Comparison of ENCODE assay signal across 1 cellular context in the genomic region with DNA sequence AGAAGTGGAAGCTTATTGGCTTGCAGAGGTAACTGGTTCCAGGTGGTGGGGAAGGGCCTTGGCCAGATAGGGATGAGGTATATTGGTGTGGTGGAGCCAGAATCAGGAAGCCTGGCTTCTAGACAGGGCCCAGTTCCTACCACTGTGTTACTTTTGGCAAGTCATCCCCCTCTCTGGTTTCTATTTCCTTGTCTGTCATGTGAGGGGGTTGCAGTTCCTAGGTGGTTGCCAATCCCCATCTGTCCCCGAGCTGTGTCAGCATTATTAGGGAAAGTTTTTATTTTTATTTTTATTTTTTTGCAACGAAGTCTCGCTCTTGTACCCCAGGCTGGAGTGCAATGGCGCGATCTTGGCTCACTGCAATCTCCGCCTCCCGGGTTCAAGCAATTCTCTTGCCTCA.
TF ChIP-seq lines count a peak whose summit lies in the region.

No MANE protein-coding gene starts in this region.

TF ChIP-seq in A549, 52 proteins besides CTCF, POLR2A, EP300 and RAD21:
- TF ChIP-seq NFE2L2 (conservative IDR thresholded peaks at IDR 0.05; ENCODE audit: low read length) (0 out of 2 replicates have a peak, but pooled peaks have one; percentile 4), MAFK (IDR thresholded peaks at IDR 0.05; ENCODE audit: partially characterized antibody) (peak; percentile 59)
- TF ChIP-seq, protein P1, sequence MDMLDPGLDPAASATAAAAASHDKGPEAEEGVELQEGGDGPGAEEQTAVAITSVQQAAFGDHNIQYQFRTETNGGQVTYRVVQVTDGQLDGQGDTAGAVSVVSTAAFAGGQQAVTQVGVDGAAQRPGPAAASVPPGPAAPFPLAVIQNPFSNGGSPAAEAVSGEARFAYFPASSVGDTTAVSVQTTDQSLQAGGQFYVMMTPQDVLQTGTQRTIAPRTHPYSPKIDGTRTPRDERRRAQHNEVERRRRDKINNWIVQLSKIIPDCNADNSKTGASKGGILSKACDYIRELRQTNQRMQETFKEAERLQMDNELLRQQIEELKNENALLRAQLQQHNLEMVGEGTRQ (IDR thresholded peaks at IDR 0.05): no peak
TF ChIP-seq in A549: peak in this region for 2.
